Comparison of ENCODE assay signal across 8 cellular contexts in the genomic region with DNA sequence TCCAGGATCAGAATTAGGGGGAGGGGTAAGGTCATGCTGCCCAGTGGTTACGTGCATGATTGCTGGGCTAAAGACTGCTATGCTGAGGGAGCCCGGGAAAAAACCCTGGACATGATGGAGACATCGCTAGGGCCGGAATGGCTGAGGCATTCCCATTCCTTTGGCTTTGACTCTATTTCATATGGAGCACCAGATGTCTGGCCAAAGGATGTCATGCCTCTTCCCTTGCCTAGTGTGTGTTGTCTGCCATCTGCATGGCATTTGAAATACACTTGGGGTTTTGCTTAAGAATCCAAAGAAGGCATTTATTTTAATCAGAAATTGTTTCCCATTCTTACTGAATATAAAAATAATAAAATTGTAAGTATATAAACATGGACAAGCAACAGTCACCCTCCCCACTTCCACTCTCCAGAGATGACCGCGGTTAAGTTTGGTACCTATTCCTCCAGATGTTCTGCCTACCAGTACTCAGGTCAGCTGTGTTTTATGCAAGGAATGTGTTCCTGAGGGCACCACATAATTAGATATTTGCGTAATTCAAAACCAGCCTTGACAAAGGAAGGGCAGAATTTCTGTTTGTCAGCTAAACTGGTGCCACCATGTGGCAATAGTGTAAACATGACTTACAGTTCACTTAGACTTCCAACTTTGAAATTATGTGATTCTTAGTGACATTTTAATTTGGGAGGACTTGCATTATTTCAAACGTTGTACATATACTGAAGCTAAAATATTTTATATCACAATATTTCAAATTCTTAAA.
DNase-seq lines count a peak whose midpoint lies in the region; ATAC-seq, FAIRE-seq and TF ChIP-seq lines count a peak whose summit lies in the region.

No MANE protein-coding gene starts in this region.

- CTCF ChIA-PET in HEK293 (lab: Yijun Ruan, JAX) = interaction anchor here (0.7 to 1.5 kb wide), 3 partner anchors 41 to 552 kb away, joined by 3 to 4 read pairs (median 3); no protein-coding TSS in a partner anchor
- CTCF ChIA-PET in PC-3 (lab: Charles Lee) = interaction anchor here (0.6 kb wide), 1 partner anchor 324 kb away, joined by 3 read pairs; no protein-coding TSS in a partner anchor
- CTCF ChIA-PET in T-cell (lab: Charles Lee) = interaction anchor here in 1 of 2 donors (0.5 to 1.5 kb wide), 2 partner anchors 21 to 1030 kb away, joined by 3 to 6 read pairs; no protein-coding TSS in a partner anchor

- H3K9ac ChIP-seq in PC-3 (ENCODE audit: low read length) = peak overlapping the region; percentile 48

- ATAC-seq in PC-3 (peak; percentile 67), T-cell (replicated peaks in 1 of 4) (no peak), omental fat pad (ENCODE audit: low FRiP score) (no peak)

- no peak overlapping the region for H3K4me3 ChIP-seq in HEK293 (ENCODE audit: low read depth, low read length)
- no peak overlapping the region for H3K4me3 ChIP-seq in PC-3 (ENCODE audit: low read length)
- no peak overlapping the region for H3K4me3 ChIP-seq in fibroblast of mammary gland (ENCODE audit: control insufficient read depth, low read depth, low read length)

- H3K36me3 Mint-ChIP-seq in T-cell = no peaks in the 10 kb centered on the region
- no peaks in the 10 kb centered on the region for H3K36me3 Mint-ChIP-seq in T-helper 2 cell treated with Interferon-gamma antibody and Interleukin-4, amounts not matched to agents 5 μg/mL and 100 μg/mL, for 36 hours (ENCODE audit: low read depth)

- H3K36me3 ChIP-seq in HEK293 (ENCODE audit: control insufficient read depth in 2 of 2, insufficient read depth in 1 of 2, low read length in 2 of 2) (no peaks in the 10 kb centered on the region), PC-3 (ENCODE audit: low read depth, low read length) (no peaks in the 10 kb centered on the region)

- H3K4me1 ChIP-seq in HEK293 (ENCODE audit: control insufficient read depth, insufficient read depth, low read length) (no peaks in the 10 kb centered on the region), PC-3 (ENCODE audit: insufficient read depth, low read length) (peaks cover 28% of the 10 kb centered on the region)

- H3K27ac Mint-ChIP-seq in T-cell = no peak overlapping the region
- H3K27ac Mint-ChIP-seq in T-helper 2 cell treated with Interferon-gamma antibody and Interleukin-4, amounts not matched to agents 5 μg/mL and 100 μg/mL, for 36 hours = no peak overlapping the region

- peaks cover 0 to 4% (median 0%) of the 10 kb centered on the region in 3 donors for H3K4me1 Mint-ChIP-seq in T-cell
- H3K4me1 Mint-ChIP-seq in T-helper 2 cell treated with Interferon-gamma antibody and Interleukin-4, amounts not matched to agents 5 μg/mL and 100 μg/mL, for 36 hours (ENCODE audit: low read depth) = no peaks in the 10 kb centered on the region

- intact Hi-C loops in PC-3 (cut with micrococcal nuclease) = loop anchor here (1.0 to 5.0 kb wide), 4 partner anchors 105 to 271 kb away; a partner anchor contains a TSS

- H3K4me2 ChIP-seq in PC-3 (ENCODE audit: low read length) = no peak overlapping the region; the same call in 1 of the 2 replicates

- H3K79me2 ChIP-seq in PC-3 (ENCODE audit: low read length) = no peaks in the 10 kb centered on the region

- H2AFZ ChIP-seq in PC-3 (ENCODE audit: low read length) = no peak overlapping the region

- BruUV-seq in PC-3 (replicated peaks; lab: Mats Ljungman, UMichigan) = no TSS peak

- H3K9me3 ChIP-seq in HEK293 (ENCODE audit: control insufficient read depth, insufficient read depth, low read depth, low read length) (no peaks in the 10 kb centered on the region), PC-3 (ENCODE audit: low read length) (no peaks in the 10 kb centered on the region)

- H3K27ac ChIP-seq in HEK293 (ENCODE audit: extremely low read depth, low read depth, low read length) (no peak overlapping the region), PC-3 (ENCODE audit: low read length) (peak overlapping the region; percentile 86)

- H3F3A ChIP-seq in PC-3 (ENCODE audit: low read length, unreplicated experiment) = no peaks in the 10 kb centered on the region

- DNase-seq in D721Med (ENCODE audit: insufficient read length, low spot score) = no peak
- DNase-seq in PC-3 = peak; percentile 82
- DNase-seq in fibroblast of mammary gland (ENCODE audit: low read depth) = peak; percentile 83
- DNase-seq in stromal cell of bone marrow (ENCODE audit: low read depth) = peak; percentile 32
- no peak for DNase-seq in T-cell
- no peak for DNase-seq in T-helper 2 cell treated with Interferon-gamma antibody and Interleukin-4, amounts not matched to agents 5 μg/mL and 100 μg/mL, for 36 hours (ENCODE audit: low spot score)
- DNase-seq in omental fat pad (ENCODE audit: low spot score) = no peak

- H3K4me3 Mint-ChIP-seq in T-cell = no peak overlapping the region
- no peak overlapping the region for H3K4me3 Mint-ChIP-seq in T-helper 2 cell treated with Interferon-gamma antibody and Interleukin-4, amounts not matched to agents 5 μg/mL and 100 μg/mL, for 36 hours

- no peaks in the 10 kb centered on the region for H3K9me3 Mint-ChIP-seq in T-cell
- H3K9me3 Mint-ChIP-seq in T-helper 2 cell treated with Interferon-gamma antibody and Interleukin-4, amounts not matched to agents 5 μg/mL and 100 μg/mL, for 36 hours = no peaks in the 10 kb centered on the region

- FAIRE-seq in D721Med (lab: Jason Lieb, UNC) = no peak

- H3K27me3 ChIP-seq in PC-3 (ENCODE audit: low read length) = no peaks in the 10 kb centered on the region

- peaks cover 2 to 4% of the 10 kb centered on the region in 2 donors for H3K27me3 Mint-ChIP-seq in T-cell
- H3K27me3 Mint-ChIP-seq in T-helper 2 cell treated with Interferon-gamma antibody and Interleukin-4, amounts not matched to agents 5 μg/mL and 100 μg/mL, for 36 hours (ENCODE audit: low read depth) = no peaks in the 10 kb centered on the region

- H4K20me1 ChIP-seq in PC-3 (ENCODE audit: low read length) = no peaks in the 10 kb centered on the region

- POLR2A ChIA-PET in HEK293 (lab: Yijun Ruan, JAX) (no interaction called here), PC-3 (lab: Charles Lee; ENCODE audit: unreplicated experiment) (no interaction called here), T-cell (lab: Charles Lee) (no interaction called here)

- H3K9me2 ChIP-seq in PC-3 (replicated peaks; ENCODE audit: low read length) = no peaks in the 10 kb centered on the region

- TF ChIP-seq CTCF in D721Med (IDR thresholded peaks at IDR 0.05; ENCODE audit: insufficient read depth, missing control alignments) = peak; percentile 41
- no peak for TF ChIP-seq CTCF in HEK293 (tag by site-specific recombination; IDR thresholded peaks at IDR 0.05)
- peak; percentile 70 for TF ChIP-seq CTCF in PC-3 (conservative IDR thresholded peaks at IDR 0.05; ENCODE audit: low read depth, low read length)
- TF ChIP-seq CTCF in fibroblast of mammary gland (conservative IDR thresholded peaks at IDR 0.05; ENCODE audit: control insufficient read depth, insufficient read depth, low read depth, low read length) = peak; percentile 36
- no peak for TF ChIP-seq CTCF in omental fat pad (IDR thresholded peaks at IDR 0.05)

TF ChIP-seq in HEK293, 187 proteins besides CTCF, POLR2A, EP300 and RAD21:
- TF ChIP-seq ZNF660 (tag by site-specific recombination; IDR thresholded peaks at IDR 0.05) = 0 out of 2 replicates have a peak, but pooled peaks have one; percentile 23
- TF ChIP-seq ZNF16 (tag by site-specific recombination; IDR thresholded peaks at IDR 0.05; ENCODE audit: low read depth) = no peak
- TF ChIP-seq ZNF366 (tag by site-specific recombination; conservative IDR thresholded peaks at IDR 0.05) = no peak
- TF ChIP-seq ZNF610 (tag by site-specific recombination; IDR thresholded peaks at IDR 0.05; ENCODE audit: borderline replicate concordance) = no peak
- no peak for TF ChIP-seq ZSCAN23 (tag by site-specific recombination; IDR thresholded peaks at IDR 0.05)
- TF ChIP-seq ZNF324 (tag by site-specific recombination; IDR thresholded peaks at IDR 0.05) = no peak
- no peak for TF ChIP-seq ZNF621 (tag by site-specific recombination; IDR thresholded peaks at IDR 0.05)
- TF ChIP-seq ZNF837 (tag by site-specific recombination; IDR thresholded peaks at IDR 0.05) = no peak
- TF ChIP-seq ZFHX2 (tag by site-specific recombination; conservative IDR thresholded peaks at IDR 0.05) = no peak
- TF ChIP-seq ZNF654 (tag by site-specific recombination; IDR thresholded peaks at IDR 0.05; ENCODE audit: low read depth) = peak; percentile 52
- TF ChIP-seq SCRT2 (tag by site-specific recombination; IDR thresholded peaks at IDR 0.05) = no peak

Comparison
In these comparisons a context has a peak if more than half of its experiments do, and no peak if none do; other contexts are left out.
1. DNase-seq: peak in PC-3 (single experiment), fibroblast of mammary gland (single experiment) and stromal cell of bone marrow (single experiment); none in D721Med (single experiment), T-cell (0 of 34), T-helper 2 cell treated with Interferon-gamma antibody and Interleukin-4, amounts not matched to agents 5 μg/mL and 100 μg/mL, for 36 hours (single experiment) and omental fat pad (single experiment).
2. CTCF ChIP-seq: peak in D721Med (single experiment), PC-3 (single experiment) and fibroblast of mammary gland (single experiment); none in HEK293 (single experiment) and omental fat pad (0 of 3).